ENCODE assay signal across 8 cellular contexts in genomic region chr12:47781479-47782371, GRCh38. TPM values are rescaled to one million over a fixed set of nuclear protein-coding genes. Genes with fewer than 3 reads are reported as not detected.
DNase-seq lines count a peak whose midpoint lies in the region; ATAC-seq, FAIRE-seq and TF ChIP-seq lines count a peak whose summit lies in the region.

No MANE protein-coding gene starts in this region.

- H3K36me3 Mint-ChIP-seq in brain (peaks cover 13% of the 10 kb centered on the region), neural crest cell (ENCODE audit: low read depth) (peaks cover 3% of the 10 kb centered on the region)

- CTCF ChIA-PET in SK-N-SH (lab: Yijun Ruan, JAX) = interaction anchor here (0.8 to 22.9 kb wide), 7 partner anchors 9 to 168 kb away, joined by 3 to 1294 read pairs (median 10); partner anchors contain the start of genes ENDOU, RAPGEF3, RPAP3 and SLC48A1

- H4K20me1 ChIP-seq in SK-N-SH (ENCODE audit: insufficient read depth) = no peaks in the 10 kb centered on the region

- no peaks in the 10 kb centered on the region for H3K9me2 ChIP-seq in SK-N-SH

- no peak for TF ChIP-seq CTCF in D721Med (IDR thresholded peaks at IDR 0.05; ENCODE audit: insufficient read depth, missing control alignments)
- no peak for TF ChIP-seq CTCF in brain (conservative IDR thresholded peaks at IDR 0.05)
- no peak for TF ChIP-seq CTCF in neural crest cell (conservative IDR thresholded peaks at IDR 0.05)
- TF ChIP-seq CTCF in SK-N-SH (IDR thresholded peaks at IDR 0.05) = no peak

- POLR2A ChIA-PET in SK-N-SH (lab: Yijun Ruan, JAX) = no interaction called here

- peaks cover 20% of the 10 kb centered on the region for H3K4me1 Mint-ChIP-seq in brain
- peaks cover 20% of the 10 kb centered on the region for H3K4me1 Mint-ChIP-seq in neural crest cell

- TF ChIP-seq EP300 in SK-N-SH (IDR thresholded peaks at IDR 0.05; ENCODE audit: borderline replicate concordance in 1 of 2, low read depth in 1 of 2, low read length in 1 of 2) = no peak

- no peaks in the 10 kb centered on the region for H3K9me3 ChIP-seq in SK-N-SH

- H3K9me3 Mint-ChIP-seq in brain (no peaks in the 10 kb centered on the region), neural crest cell (no peaks in the 10 kb centered on the region)

- 89% methylated on average over 9 of the region's 13 CpGs for WGBS in SK-N-SH (ENCODE audit: low lambda C conversion rate)

- no peak overlapping the region for H3K9ac ChIP-seq in SK-N-SH

- H3K4me3 Mint-ChIP-seq in brain = no peak overlapping the region
- H3K4me3 Mint-ChIP-seq in neural crest cell = no peak overlapping the region

- FAIRE-seq in D721Med (lab: Jason Lieb, UNC) = no peak

- no peak overlapping the region for H3K4me2 ChIP-seq in SK-N-SH

- peaks cover 14 to 41% of the 10 kb centered on the region in 2 experiments for H3K36me3 ChIP-seq in SK-N-SH (replicated peaks in 1 of 2; ENCODE audit: control insufficient read depth in 1 of 2, insufficient read depth in 2 of 2, low read length in 1 of 2)

- H3K27me3 Mint-ChIP-seq in brain (no peaks in the 10 kb centered on the region), neural crest cell (ENCODE audit: low read depth) (peaks cover 3% of the 10 kb centered on the region)

- DNase-seq in D721Med (ENCODE audit: insufficient read length, low spot score) (peak; percentile 50), NCI-H187 (lab: John Stamatoyannopoulos, UW) (peak; percentile 21 to 47), neural crest cell (ENCODE audit: low read depth, low spot score) (no peak), SK-N-SH (no peak)
- no peak for DNase-seq in effector CD4-positive, alpha-beta T cell
- no peak for DNase-seq in activated CD4-positive, CD25-positive, alpha-beta regulatory T cell (lab: John Stamatoyannopoulos, UW)

- 0 out of 4 replicates have a peak overlapping the region, but pooled peaks of 1 of the 2 experiments have one; percentile 22 for H3K27ac ChIP-seq in SK-N-SH (ENCODE audit: low read depth in 2 of 2, low read length in 1 of 2)

- H3K4me1 ChIP-seq in SK-N-SH (ENCODE audit: control insufficient read depth in 1 of 2, insufficient read depth in 2 of 2, low read depth in 1 of 2, low read length in 1 of 2) = peaks cover 7 to 23% of the 10 kb centered on the region in 2 experiments; a peak in 3 of 4 replicates

- no peak for ATAC-seq in GM21576 (IDR thresholded peaks at IDR 0.05; ENCODE audit: unreplicated experiment)

- no peak overlapping the region for H3K4me3 ChIP-seq in SK-N-SH (ENCODE audit: low read depth in 2 of 2, low read length in 1 of 2)

- peaks cover 32% of the 10 kb centered on the region for H3F3A ChIP-seq in SK-N-SH (replicated peaks; ENCODE audit: insufficient read depth)

- H3K27ac Mint-ChIP-seq in brain (peak overlapping the region in 3 of 5 experiments; percentile 57 to 80 (median 66)), neural crest cell (ENCODE audit: unreplicated experiment) (peak overlapping the region; percentile 68)

- H3K79me2 ChIP-seq in SK-N-SH (ENCODE audit: insufficient read depth) = no peaks in the 10 kb centered on the region

- H3K27me3 ChIP-seq in SK-N-SH (ENCODE audit: insufficient read depth) = no peaks in the 10 kb centered on the region

- H2AFZ ChIP-seq in SK-N-SH (ENCODE audit: low read depth) = no peak overlapping the region

- TF ChIP-seq RAD21 in SK-N-SH (IDR thresholded peaks at IDR 0.05; ENCODE audit: low read length) = no peak

TF ChIP-seq in SK-N-SH, 30 proteins besides CTCF, POLR2A, EP300 and RAD21:
- TF ChIP-seq FOXM1 (IDR thresholded peaks at IDR 0.05; ENCODE audit: low read depth) (no peak), MAX (IDR thresholded peaks at IDR 0.05; ENCODE audit: low read depth) (no peak), REST (IDR thresholded peaks at IDR 0.05; ENCODE audit: low read depth, low read length) (no peak), ZBTB33 (IDR thresholded peaks at IDR 0.05; ENCODE audit: borderline replicate concordance, low read depth) (no peak), FOSL2 (IDR thresholded peaks at IDR 0.05; ENCODE audit: borderline replicate concordance, low read depth) (no peak), TEAD4 (IDR thresholded peaks at IDR 0.05; ENCODE audit: borderline replicate concordance, insufficient read depth) (no peak), YY1 (IDR thresholded peaks at IDR 0.05; ENCODE audit: low read depth) (no peak), TAF1 (IDR thresholded peaks at IDR 0.05; ENCODE audit: borderline replicate concordance, low read depth, low read length) (no peak), RFX5 (IDR thresholded peaks at IDR 0.05; ENCODE audit: low read length) (no peak), RCOR1 (IDR thresholded peaks at IDR 0.05; ENCODE audit: low read length) (no peak), IRF3 (IDR thresholded peaks at IDR 0.05; ENCODE audit: low read depth, low read length) (no peak)

RNA-seq across cellular contexts. Expression of gene SLC48A1, which starts 8.7 kb away (rescaled TPM):
- polyA plus RNA-seq in brain (ENCODE audit: insufficient read depth, low read depth, low replicate concordance) = 77.4 TPM
- total RNA-seq in neural crest cell = 11.6 and 13.0 TPM in 2 replicates
- polyA plus RNA-seq in SK-N-SH (2012; rRNA removed) = 7.3 and 8.1 TPM in 2 replicates
- polyA plus RNA-seq in SK-N-SH (2012; cell fraction: cytosol; rRNA removed) = 4.7 and 6.8 TPM in 2 replicates
- 13.1 and 16.1 TPM in 2 replicates for polyA plus RNA-seq in SK-N-SH (2012; cell fraction: nucleus; rRNA removed)

RNA-seq across cellular contexts. Expression of gene RAPGEF3, which starts 23.0 kb away (rescaled TPM):
- polyA plus RNA-seq in brain (ENCODE audit: insufficient read depth, low read depth, low replicate concordance) (10.3 TPM), SK-N-SH (2012; rRNA removed) (0.90 and 0.93 TPM in 2 replicates)
- 0.89 and 1.4 TPM in 2 replicates for total RNA-seq in neural crest cell
- polyA plus RNA-seq in SK-N-SH (2012; cell fraction: cytosol; rRNA removed) = 0.23 and 0.42 TPM in 2 replicates
- 3.8 and 4.7 TPM in 2 replicates for polyA plus RNA-seq in SK-N-SH (2012; cell fraction: nucleus; rRNA removed)

RNA-seq across cellular contexts. Expression of gene HDAC7, which starts 38.0 kb away (rescaled TPM):
- polyA plus RNA-seq in brain (ENCODE audit: insufficient read depth, low read depth, low replicate concordance) (8.2 TPM), SK-N-SH (2012; rRNA removed) (32.7 and 51.0 TPM in 2 replicates)
- total RNA-seq in neural crest cell = 76.0 and 76.6 TPM in 2 replicates
- 20.4 and 31.4 TPM in 2 replicates for polyA plus RNA-seq in SK-N-SH (2012; cell fraction: cytosol; rRNA removed)
- polyA plus RNA-seq in SK-N-SH (2012; cell fraction: nucleus; rRNA removed) = 227 and 305 TPM in 2 replicates

RNA-seq across cellular contexts. Expression of gene ENDOU, which starts 56.4 kb away (rescaled TPM):
- polyA plus RNA-seq in brain (ENCODE audit: insufficient read depth, low read depth, low replicate concordance) = 0.80 TPM
- not detected in 2 replicates for total RNA-seq in neural crest cell
- not detected in 2 replicates for polyA plus RNA-seq in SK-N-SH (2012; rRNA removed)
- not detected in 2 replicates for polyA plus RNA-seq in SK-N-SH (2012; cell fraction: cytosol; rRNA removed)
- not detected in 2 replicates for polyA plus RNA-seq in SK-N-SH (2012; cell fraction: nucleus; rRNA removed)

Comparison
In these comparisons a context has a peak if more than half of its experiments do, and no peak if none do; other contexts are left out.
1. DNase-seq: peak in D721Med (single experiment) and NCI-H187 (2 of 2); none in neural crest cell (single experiment), SK-N-SH (single experiment), effector CD4-positive, alpha-beta T cell (single experiment) and activated CD4-positive, CD25-positive, alpha-beta regulatory T cell (0 of 4).